ENCODE assay signal across 1 cellular context in genomic region chr6:35474129-35474977, GRCh38.
TF ChIP-seq lines count a peak whose summit lies in the region.

No MANE protein-coding gene starts in this region.

TF ChIP-seq in K562, 482 proteins besides CTCF, POLR2A, EP300 and RAD21 (continued from another document):
- TF ChIP-seq, protein P1, sequence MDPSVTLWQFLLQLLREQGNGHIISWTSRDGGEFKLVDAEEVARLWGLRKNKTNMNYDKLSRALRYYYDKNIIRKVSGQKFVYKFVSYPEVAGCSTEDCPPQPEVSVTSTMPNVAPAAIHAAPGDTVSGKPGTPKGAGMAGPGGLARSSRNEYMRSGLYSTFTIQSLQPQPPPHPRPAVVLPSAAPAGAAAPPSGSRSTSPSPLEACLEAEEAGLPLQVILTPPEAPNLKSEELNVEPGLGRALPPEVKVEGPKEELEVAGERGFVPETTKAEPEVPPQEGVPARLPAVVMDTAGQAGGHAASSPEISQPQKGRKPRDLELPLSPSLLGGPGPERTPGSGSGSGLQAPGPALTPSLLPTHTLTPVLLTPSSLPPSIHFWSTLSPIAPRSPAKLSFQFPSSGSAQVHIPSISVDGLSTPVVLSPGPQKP (CRISPR knock-in tag; IDR thresholded peaks at IDR 0.05) = no peak
- TF ChIP-seq SUPT5H (IDR thresholded peaks at IDR 0.05) (peak; percentile 26), PRPF4 (IDR thresholded peaks at IDR 0.05; ENCODE audit: insufficient read depth, low read depth, low read length, poor library complexity, severe bottlenecking) (no peak), CCAR2 (IDR thresholded peaks at IDR 0.05; ENCODE audit: low read depth, low read length) (no peak)
